8 cellular contexts compared by ENCODE assay signal in genomic region chr7:128791121-128791967, GRCh38. TPM values are rescaled to one million over a fixed set of nuclear protein-coding genes. Genes with fewer than 3 reads are reported as not detected.
A peak's percentile ranks its signal among the peaks of the same experiment; 100 is the strongest.
DNase-seq lines count a peak whose midpoint lies in the region; ATAC-seq and TF ChIP-seq lines count a peak whose summit lies in the region.

No MANE protein-coding gene starts in this region.

- no peaks in the 10 kb centered on the region for H3K36me3 Mint-ChIP-seq in activated T-cell treated with anti-CD3 and anti-CD28 coated beads, Interleukin-2, amount 50 U/mL, for 24 hours (ENCODE audit: low read depth)
- no peaks in the 10 kb centered on the region for H3K36me3 Mint-ChIP-seq in naive thymus-derived CD8-positive, alpha-beta T cell
- no peaks in the 10 kb centered on the region for H3K36me3 Mint-ChIP-seq in stimulated activated memory B cell treated with anti-CD40 and anti-IgM and Interleukin-4, amounts not matched to agents 10 μg/mL and 1 μg/mL and 100 μg/mL, for 72 hours

- peak overlapping the region; percentile 52 for H3K27ac Mint-ChIP-seq in activated T-cell treated with anti-CD3 and anti-CD28 coated beads, Interleukin-2, amount 50 U/mL, for 24 hours
- peak overlapping the region in 8 of 10 donors; percentile 38 to 83 (median 73) for H3K27ac Mint-ChIP-seq in naive thymus-derived CD8-positive, alpha-beta T cell
- peak overlapping the region; percentile 78 for H3K27ac Mint-ChIP-seq in stimulated activated memory B cell treated with anti-CD40 and anti-IgM and Interleukin-4, amounts not matched to agents 10 μg/mL and 1 μg/mL and 100 μg/mL, for 72 hours

- TF ChIP-seq EP300 in esophagus muscularis mucosa (IDR thresholded peaks at IDR 0.05), result no peak

- H2AFZ ChIP-seq in OCI-LY7 (ENCODE audit: low read length), result peak overlapping the region; percentile 73

- CTCF ChIA-PET in OCI-LY7 (lab: Charles Lee; ENCODE audit: unreplicated experiment), result no interaction called here

- POLR2A ChIA-PET in OCI-LY7 (lab: Charles Lee), result interaction anchor here (0.6 to 1.1 kb wide), 3 partner anchors 41 to 95 kb away, joined by 3 to 9 read pairs (median 3); no protein-coding TSS in a partner anchor
- POLR2A ChIA-PET in naive thymus-derived CD8-positive, alpha-beta T cell (lab: Charles Lee), result interaction anchor here (0.6 to 2.6 kb wide), 5 partner anchors 10 to 125 kb away, joined by 3 to 14 read pairs (median 3); partner anchors contain the start of gene CALU

- no peaks in the 10 kb centered on the region for H3K9me3 Mint-ChIP-seq in activated T-cell treated with anti-CD3 and anti-CD28 coated beads, Interleukin-2, amount 50 U/mL, for 24 hours
- no peaks in the 10 kb centered on the region for H3K9me3 Mint-ChIP-seq in naive thymus-derived CD8-positive, alpha-beta T cell
- H3K9me3 Mint-ChIP-seq in stimulated activated memory B cell treated with anti-CD40 and anti-IgM and Interleukin-4, amounts not matched to agents 10 μg/mL and 1 μg/mL and 100 μg/mL, for 72 hours, result no peaks in the 10 kb centered on the region

- no peak for TF ChIP-seq POLR2A in esophagus muscularis mucosa (IDR thresholded peaks at IDR 0.05; ENCODE audit: low read depth)

- H3K4me2 ChIP-seq in BLaER1, result peak overlapping the region; percentile 97
- H3K4me2 ChIP-seq in OCI-LY7 (ENCODE audit: low read length), result peak overlapping the region; percentile 88

- H3K4me3 Mint-ChIP-seq in activated T-cell treated with anti-CD3 and anti-CD28 coated beads, Interleukin-2, amount 50 U/mL, for 24 hours, result peak overlapping the region; percentile 82
- H3K4me3 Mint-ChIP-seq in naive thymus-derived CD8-positive, alpha-beta T cell, result peak overlapping the region; percentile 74 to 91 (median 86)
- peak overlapping the region; percentile 95 for H3K4me3 Mint-ChIP-seq in stimulated activated memory B cell treated with anti-CD40 and anti-IgM and Interleukin-4, amounts not matched to agents 10 μg/mL and 1 μg/mL and 100 μg/mL, for 72 hours

- H3K27me3 Mint-ChIP-seq in activated T-cell treated with anti-CD3 and anti-CD28 coated beads, Interleukin-2, amount 50 U/mL, for 24 hours, result peaks cover 4% of the 10 kb centered on the region
- no peaks in the 10 kb centered on the region for H3K27me3 Mint-ChIP-seq in naive thymus-derived CD8-positive, alpha-beta T cell
- H3K27me3 Mint-ChIP-seq in stimulated activated memory B cell treated with anti-CD40 and anti-IgM and Interleukin-4, amounts not matched to agents 10 μg/mL and 1 μg/mL and 100 μg/mL, for 72 hours, result no peaks in the 10 kb centered on the region

- no peaks in the 10 kb centered on the region for H3K79me2 ChIP-seq in OCI-LY7 (ENCODE audit: insufficient read depth, low read depth, low read length)

- under 1% methylated on average over 41 of the region's 80 CpGs for WGBS in esophagus muscularis mucosa

- no TSS peak for BruUV-seq in OCI-LY7 (replicated peaks; lab: Mats Ljungman, UMichigan)

- peaks cover 21% of the 10 kb centered on the region for H3K36me3 ChIP-seq in BLaER1
- no peaks in the 10 kb centered on the region for H3K36me3 ChIP-seq in OCI-LY7 (ENCODE audit: insufficient read depth, low read length)
- H3K36me3 ChIP-seq in esophagus muscularis mucosa, result peaks cover 0 to 13% (median 0%) of the 10 kb centered on the region in 4 donors

- H3K27ac ChIP-seq in BLaER1, result peak overlapping the region; percentile 73
- no peak overlapping the region for H3K27ac ChIP-seq in OCI-LY7 (ENCODE audit: low read depth, low read length, poor library complexity, severe bottlenecking)
- peak overlapping the region; percentile 84 to 87 (median 86) for H3K27ac ChIP-seq in esophagus muscularis mucosa (replicated peaks in 1 of 4)

- H3K9ac ChIP-seq in BLaER1, result peak overlapping the region; percentile 82

- H4K20me1 ChIP-seq in BLaER1 (no peaks in the 10 kb centered on the region), OCI-LY7 (ENCODE audit: insufficient read depth, low read length) (no peaks in the 10 kb centered on the region)

- no peaks in the 10 kb centered on the region for H3K9me2 ChIP-seq in OCI-LY7 (ENCODE audit: insufficient read depth, low read length)

- TF ChIP-seq CTCF in OCI-LY7 (conservative IDR thresholded peaks at IDR 0.05; ENCODE audit: low read length) (no peak), esophagus muscularis mucosa (IDR thresholded peaks at IDR 0.05) (peak in 1 of 3 experiments; percentile 12)

- ATAC-seq in GM19324 (IDR thresholded peaks at IDR 0.05; ENCODE audit: low FRiP score, unreplicated experiment) (peak; percentile 73), HG03460 (IDR thresholded peaks at IDR 0.05; ENCODE audit: unreplicated experiment) (peak; percentile 80)
- peak; percentile 90 to 91 for ATAC-seq in naive thymus-derived CD8-positive, alpha-beta T cell
- peak; percentile 88 for ATAC-seq in stimulated activated memory B cell treated with anti-CD40 and anti-IgM and Interleukin-4, amounts not matched to agents 10 μg/mL and 1 μg/mL and 100 μg/mL, for 72 hours

- H3K4me3 ChIP-seq in BLaER1 (peak overlapping the region; percentile 92), OCI-LY7 (ENCODE audit: low read depth, low read length, poor library complexity, severe bottlenecking) (peak overlapping the region; percentile 77), esophagus muscularis mucosa (peak overlapping the region; percentile 83 to 96 (median 90))

- DNase-seq in OCI-LY7 (ENCODE audit: low spot score) (peak; percentile 86), esophagus muscularis mucosa (ENCODE audit: extremely low spot score) (peak; percentile 92)
- peak; percentile 85 for DNase-seq in activated T-cell treated with anti-CD3 and anti-CD28 coated beads, Interleukin-2, amount 50 U/mL, for 24 hours
- peak; percentile 63 to 91 (median 81) for DNase-seq in naive thymus-derived CD8-positive, alpha-beta T cell

- intact Hi-C loops in OCI-LY7 (cut with micrococcal nuclease; ENCODE audit: unreplicated experiment) (loop anchor here (1.0 to 5.0 kb wide), 3 partner anchors 52 to 301 kb away; partner anchors contain the start of gene CALU), esophagus muscularis mucosa (cut with DNase I) (loop anchor here (5.0 kb wide), 4 partner anchors 36 to 91 kb away; partner anchors contain the start of gene CALU)

- H3K4me1 Mint-ChIP-seq in activated T-cell treated with anti-CD3 and anti-CD28 coated beads, Interleukin-2, amount 50 U/mL, for 24 hours (ENCODE audit: low read depth), result peaks cover 10% of the 10 kb centered on the region
- peaks cover 9 to 22% (median 20%) of the 10 kb centered on the region in 4 donors for H3K4me1 Mint-ChIP-seq in naive thymus-derived CD8-positive, alpha-beta T cell
- peaks cover 13% of the 10 kb centered on the region for H3K4me1 Mint-ChIP-seq in stimulated activated memory B cell treated with anti-CD40 and anti-IgM and Interleukin-4, amounts not matched to agents 10 μg/mL and 1 μg/mL and 100 μg/mL, for 72 hours

- H3K27me3 ChIP-seq in BLaER1, result no peaks in the 10 kb centered on the region
- peaks cover 0 to 5% (median 0%) of the 10 kb centered on the region in 4 donors for H3K27me3 ChIP-seq in esophagus muscularis mucosa

- H3K4me1 ChIP-seq in BLaER1 (peaks cover 36% of the 10 kb centered on the region), OCI-LY7 (ENCODE audit: insufficient read depth, low read length, poor library complexity, severe bottlenecking) (peaks cover 16% of the 10 kb centered on the region), esophagus muscularis mucosa (peaks cover 25 to 31% (median 27%) of the 10 kb centered on the region in 4 donors)

- H3K9me3 ChIP-seq in BLaER1 (no peaks in the 10 kb centered on the region), OCI-LY7 (ENCODE audit: low read length) (no peaks in the 10 kb centered on the region), esophagus muscularis mucosa (no peaks in the 10 kb centered on the region)

RNA-seq across cellular contexts. Expression of gene CCDC136, which starts 0.4 kb away (rescaled TPM):
- 11.0 and 11.7 TPM in 2 replicates for total RNA-seq in OCI-LY7 (2014; rRNA removed; shearing (Covaris generic))
- total RNA-seq in OCI-LY7 (2022), result 33.5 and 38.7 TPM in 2 replicates
- total RNA-seq in esophagus muscularis mucosa, result 10 to 100 TPM; 20.7 to 36.5 (median 33.7) TPM
- 10 to 100 TPM; 16.0 to 16.5 TPM for total RNA-seq in naive thymus-derived CD8-positive, alpha-beta T cell
- polyA plus RNA-seq in naive thymus-derived CD8-positive, alpha-beta T cell, result 1 to 10 TPM in 2 of 3 donors, under 1 TPM in 1; 0.43 to 3.4 (median 1.1) TPM

RNA-seq across cellular contexts. Expression of gene OPN1SW, which starts 15.8 kb away (rescaled TPM):
- not detected in 2 replicates for total RNA-seq in OCI-LY7 (2014; rRNA removed; shearing (Covaris generic))
- total RNA-seq in OCI-LY7 (2022), result not detected in 2 replicates
- not detected for total RNA-seq in esophagus muscularis mucosa
- total RNA-seq in naive thymus-derived CD8-positive, alpha-beta T cell, result not detected
- polyA plus RNA-seq in naive thymus-derived CD8-positive, alpha-beta T cell, result under 1 TPM in 1 of 3 donors, not detected in 2; 0.24 TPM

RNA-seq across cellular contexts. Expression of gene FLNC, which starts 38.9 kb away (rescaled TPM):
- total RNA-seq in OCI-LY7 (2014; rRNA removed; shearing (Covaris generic)), result 0.03 and 0.05 TPM in 2 replicates
- total RNA-seq in OCI-LY7 (2022), result 0.06 TPM in 2 replicates
- 100 to 1,000 TPM; 391 to 932 (median 533) TPM for total RNA-seq in esophagus muscularis mucosa
- not detected for total RNA-seq in naive thymus-derived CD8-positive, alpha-beta T cell
- under 1 TPM in 1 of 3 donors, not detected in 2; 0.01 TPM for polyA plus RNA-seq in naive thymus-derived CD8-positive, alpha-beta T cell

RNA-seq across cellular contexts. Expression of gene CALU, which starts 52.2 kb away (rescaled TPM):
- total RNA-seq in OCI-LY7 (2014; rRNA removed; shearing (Covaris generic)), result 45.6 and 61.3 TPM in 2 replicates
- total RNA-seq in OCI-LY7 (2022) (52.8 and 57.7 TPM in 2 replicates), esophagus muscularis mucosa (100 to 1,000 TPM; 188 to 269 (median 199) TPM)
- total RNA-seq in naive thymus-derived CD8-positive, alpha-beta T cell, result 10 to 100 TPM; 17.0 to 17.4 TPM
- 10 to 100 TPM; 13.6 to 21.5 (median 16.4) TPM for polyA plus RNA-seq in naive thymus-derived CD8-positive, alpha-beta T cell

Comparison
In these comparisons a context has a peak if more than half of its experiments do, and no peak if none do; other contexts are left out.
1. RNA of gene FLNC, which starts 38.9 kb away (total RNA-seq): 391 to 932 TPM in esophagus muscularis mucosa; 0.03 to 0.06 TPM in OCI-LY7 and not detected in naive thymus-derived CD8-positive, alpha-beta T cell; every median in the first group is over 100 times any median in the second.
2. Peak in every context shown above with its lines, with median percentiles within 50 percentile points of each other: H3K4me3 ChIP-seq, ATAC-seq, DNase-seq, H3K27ac Mint-ChIP-seq and H3K4me3 Mint-ChIP-seq.